13 cellular contexts compared by ENCODE assay signal in genomic region chr1:58727363-58727762, GRCh38. TPM values are rescaled to one million over a fixed set of nuclear protein-coding genes. Genes with fewer than 3 reads are reported as not detected.
DNase-seq lines count a peak whose midpoint lies in the region; TF ChIP-seq lines count a peak whose summit lies in the region.
"Had no signal": no experiment of that assay in that cellular context is flagged by ENCODE, and none has a peak within 500 bp of the region (broad histone marks: within the 10 kb centered on the region; RNA-seq: fewer than 3 reads in every experiment).

No MANE protein-coding gene starts in this region.

- H3K36me3 Mint-ChIP-seq in activated naive CD4-positive, alpha-beta T cell treated with anti-CD3 and anti-CD28 coated beads, Interleukin-2, amount 10 ng/mL, durations not matched to agents 7 days and 5 days, result no peaks in the 10 kb centered on the region

- in situ Hi-C loops in ACHN (cut with HindIII; ENCODE audit: low pct_ligation_motif_present, low pct_unique_long_range_greater_than_20kb, low sequenced_read_pairs), result no loop called here
- in situ Hi-C loops in SK-MEL-5 (cut with HindIII; ENCODE audit: low pct_unique_long_range_greater_than_20kb, low sequenced_read_pairs), result no loop called here

- no peaks in the 10 kb centered on the region for H3K27me3 Mint-ChIP-seq in activated naive CD4-positive, alpha-beta T cell treated with anti-CD3 and anti-CD28 coated beads, Interleukin-2, amount 10 ng/mL, durations not matched to agents 7 days and 5 days

- H3K27ac Mint-ChIP-seq in activated naive CD4-positive, alpha-beta T cell treated with anti-CD3 and anti-CD28 coated beads, Interleukin-2, amount 10 ng/mL, durations not matched to agents 7 days and 5 days, result no peak overlapping the region

- H3K4me3 ChIP-seq in HFF-Myc (replicated peaks; ENCODE audit: low read depth, low read length) (no peak overlapping the region), fibroblast of villous mesenchyme (ENCODE audit: low read depth, low read length) (no peak overlapping the region)
- H3K4me3 ChIP-seq: heart left ventricle, transverse colon had no signal

- DNase-seq in ACHN, result peak; percentile 58
- DNase-seq in HFF-Myc (ENCODE audit: extremely low read depth, low read depth), result peak; percentile 86
- peak; percentile 98 for DNase-seq in SK-MEL-5 (ENCODE audit: low read depth, low spot score)
- peak; percentile 34 for DNase-seq in fibroblast of villous mesenchyme (ENCODE audit: low read depth)
- DNase-seq in NCI-H2196 treated with DMSO at 0.1 percent for 48 hours (lab: John Stamatoyannopoulos, UW; ENCODE audit: unreplicated experiment), result no peak
- no peak for DNase-seq in NCI-H2029 treated with DMSO at 0.1 percent for 48 hours (lab: John Stamatoyannopoulos, UW)
- no peak for DNase-seq in activated naive CD4-positive, alpha-beta T cell treated with anti-CD3 and anti-CD28 coated beads, Interleukin-2, amount 10 ng/mL, durations not matched to agents 7 days and 5 days
- no peak for DNase-seq in activated gamma-delta T cell treated with Interleukin-2 at 50 U/mL for 16 hours
- DNase-seq: activated CD8-positive, alpha-beta memory T cell treated with anti-CD3 and anti-CD28 coated beads, Interleukin-2, amount 50 U/mL, for 48 hours; DND-41; H7; heart left ventricle; transverse colon had no signal

- H3K4me1 Mint-ChIP-seq in activated naive CD4-positive, alpha-beta T cell treated with anti-CD3 and anti-CD28 coated beads, Interleukin-2, amount 10 ng/mL, durations not matched to agents 7 days and 5 days, result peaks cover 20% of the 10 kb centered on the region

- H3K4me3 Mint-ChIP-seq in activated naive CD4-positive, alpha-beta T cell treated with anti-CD3 and anti-CD28 coated beads, Interleukin-2, amount 10 ng/mL, durations not matched to agents 7 days and 5 days, result no peak overlapping the region

- CTCF ChIA-PET in activated naive CD4-positive, alpha-beta T cell treated with anti-CD3 and anti-CD28 coated beads, Interleukin-2, amount 10 ng/mL, durations not matched to agents 7 days and 5 days (lab: Charles Lee), result interaction anchor here (1.2 to 1.3 kb wide), 2 partner anchors 11 to 28 kb away, joined by 3 read pairs; no protein-coding TSS in a partner anchor

- H3K9me3 Mint-ChIP-seq in activated naive CD4-positive, alpha-beta T cell treated with anti-CD3 and anti-CD28 coated beads, Interleukin-2, amount 10 ng/mL, durations not matched to agents 7 days and 5 days, result no peaks in the 10 kb centered on the region

- TF ChIP-seq CTCF in HFF-Myc (IDR thresholded peaks at IDR 0.05; ENCODE audit: low read depth, low read length, missing control alignments), result no peak
- no peak for TF ChIP-seq CTCF in fibroblast of villous mesenchyme (IDR thresholded peaks at IDR 0.05; ENCODE audit: insufficient read depth, low read depth, low read length)

RNA-seq across cellular contexts. Expression of gene MYSM1, which starts 27.5 kb away (rescaled TPM):
- total RNA-seq in SK-MEL-5 (2014; rRNA removed; shearing (Covaris generic)), result 21.5 and 22.1 TPM in 2 replicates
- 12.0 and 12.9 TPM in 2 replicates for polyA plus RNA-seq in SK-MEL-5 (2015; cell fraction: cytosol; rRNA removed)
- polyA plus RNA-seq in SK-MEL-5 (2015; cell fraction: nucleus; rRNA removed), result 292 and 347 TPM in 2 replicates
- total RNA-seq in fibroblast of villous mesenchyme, result 19.0 and 25.0 TPM in 2 replicates

RNA-seq across cellular contexts. Expression of gene JUN, which starts 56.5 kb away (rescaled TPM):
- 4.1 and 5.4 TPM in 2 replicates for total RNA-seq in SK-MEL-5 (2014; rRNA removed; shearing (Covaris generic))
- 11.6 and 12.0 TPM in 2 replicates for polyA plus RNA-seq in SK-MEL-5 (2015; cell fraction: cytosol; rRNA removed)
- 14.0 and 24.8 TPM in 2 replicates for polyA plus RNA-seq in SK-MEL-5 (2015; cell fraction: nucleus; rRNA removed)
- total RNA-seq in fibroblast of villous mesenchyme, result 71.2 and 84.6 TPM in 2 replicates

Comparison
In these comparisons a context has a peak if more than half of its experiments do, and no peak if none do; other contexts are left out.
1. DNase-seq: peak in ACHN (single experiment), HFF-Myc (single experiment), SK-MEL-5 (single experiment) and fibroblast of villous mesenchyme (single experiment); none in NCI-H2196 treated with DMSO at 0.1 percent for 48 hours (single experiment), NCI-H2029 treated with DMSO at 0.1 percent for 48 hours (single experiment), activated naive CD4-positive, alpha-beta T cell treated with anti-CD3 and anti-CD28 coated beads, Interleukin-2, amount 10 ng/mL, durations not matched to agents 7 days and 5 days (single experiment) and activated gamma-delta T cell treated with Interleukin-2 at 50 U/mL for 16 hours (single experiment).
2. RNA of gene JUN, which starts 56.5 kb away (total RNA-seq): 71.2 to 84.6 TPM in fibroblast of villous mesenchyme; 4.1 to 5.4 TPM in SK-MEL-5; every median in the first group is over 10 times any median in the second.